ENCODE assay signal across 17 cellular contexts in genomic region chr11:36053314-36053713, GRCh38.
DNase-seq lines count a peak whose midpoint lies in the region; ATAC-seq lines count a peak whose summit lies in the region.
"Had no signal": no experiment of that assay in that cellular context is flagged by ENCODE, and none has a peak within 500 bp of the region (broad histone marks: within the 10 kb centered on the region; RNA-seq: fewer than 3 reads in every experiment).

No MANE protein-coding gene starts in this region.

- peaks cover 10 to 18% of the 10 kb centered on the region in 2 experiments for H3K4me1 ChIP-seq in trophoblast cell (ENCODE audit: control insufficient read depth in 1 of 2, insufficient read depth in 2 of 2, low read length in 2 of 2)
- H3K4me1 ChIP-seq: A549, BLaER1, HAP-1 had no signal

- H3K14ac ChIP-seq in trophoblast cell (ENCODE audit: low read length) = no peak overlapping the region

- H2BK120ac ChIP-seq in trophoblast cell (ENCODE audit: insufficient read depth, low read length, poor library complexity) = no peak overlapping the region

- no peak overlapping the region for H3K4ac ChIP-seq in trophoblast cell (ENCODE audit: low read depth, low read length)

- H2BK5ac ChIP-seq in trophoblast cell (ENCODE audit: low read depth, low read length, poor library complexity) = no peak overlapping the region

- H3K27ac ChIP-seq in trophoblast cell (ENCODE audit: low read depth, low read length) = no peak overlapping the region
- H3K27ac ChIP-seq: 22Rv1, A549, BLaER1 had no signal

- H2AK5ac ChIP-seq in trophoblast cell (ENCODE audit: low read length) = no peak overlapping the region

- peaks cover 1% of the 10 kb centered on the region for H3K79me2 ChIP-seq in trophoblast cell (ENCODE audit: control insufficient read depth, insufficient read depth, low read length, poor library complexity)

- H4K12ac ChIP-seq in trophoblast cell (ENCODE audit: low read depth, low read length) = no peak overlapping the region

- no peak overlapping the region for H4K8ac ChIP-seq in trophoblast cell (ENCODE audit: low read depth, low read length)

- H2AFZ ChIP-seq in trophoblast cell (ENCODE audit: insufficient read depth, low read length, poor library complexity) = no peak overlapping the region

- H3K9me3 ChIP-seq in trophoblast cell (ENCODE audit: insufficient read depth, low read depth, low read length) = no peaks in the 10 kb centered on the region
- H3K9me3 ChIP-seq: A549, BLaER1, HAP-1 had no signal

- H3K9ac ChIP-seq in trophoblast cell (ENCODE audit: low read length) = no peak overlapping the region
- H3K9ac ChIP-seq: BLaER1 had no signal

- H4K91ac ChIP-seq in trophoblast cell (ENCODE audit: low read depth, low read length) = peak overlapping the region; percentile 38

- peak; percentile 22 for DNase-seq in DMS 273 (lab: John Stamatoyannopoulos, UW; ENCODE audit: unreplicated experiment)
- no peak for DNase-seq in DMS 273 treated with DMSO at 0.1 percent for 48 hours (lab: John Stamatoyannopoulos, UW)
- peak; percentile 98 for DNase-seq in NCI-H2171 treated with DMSO at 0.1 percent for 48 hours (lab: John Stamatoyannopoulos, UW)
- DNase-seq in cerebellar cortex (ENCODE audit: low spot score) = peak; percentile 55
- DNase-seq in trophoblast cell = no peak
- DNase-seq: CD4-positive, alpha-beta memory T cell; DMS53; GF-D8; KBM-7 had no signal

- no peaks in the 10 kb centered on the region for H3K27me3 ChIP-seq in trophoblast cell (ENCODE audit: insufficient read depth, low read length)
- H3K27me3 ChIP-seq: BLaER1 had no signal

- no peaks in the 10 kb centered on the region for H3K36me3 ChIP-seq in trophoblast cell (ENCODE audit: control insufficient read depth in 1 of 2, insufficient read depth in 2 of 2, low read length in 2 of 2)
- H3K36me3 ChIP-seq: HAP-1 had no signal

- H2BK12ac ChIP-seq in trophoblast cell (ENCODE audit: low read length) = peak overlapping the region; percentile 56

- H3K79me1 ChIP-seq in trophoblast cell (ENCODE audit: low read length) = peaks cover 21% of the 10 kb centered on the region

- no peak for ATAC-seq in HG02798 (IDR thresholded peaks at IDR 0.05; ENCODE audit: poor library complexity, unreplicated experiment)
- ATAC-seq in GM19035 (IDR thresholded peaks at IDR 0.05; ENCODE audit: unreplicated experiment) = no peak
- no peak for ATAC-seq in HG02840 (IDR thresholded peaks at IDR 0.05; ENCODE audit: low FRiP score, unreplicated experiment)
- ATAC-seq: A549, HepG2 had no signal

- H3K23ac ChIP-seq in trophoblast cell (ENCODE audit: low read length) = no peak overlapping the region

- no peak overlapping the region for H3K4me2 ChIP-seq in trophoblast cell (ENCODE audit: low read length)
- H3K4me2 ChIP-seq: A549, BLaER1 had no signal

- no peak overlapping the region for H3K4me3 ChIP-seq in trophoblast cell (ENCODE audit: low read depth, low read length)
- H3K4me3 ChIP-seq: A549, BLaER1, HAP-1 had no signal

- H3K18ac ChIP-seq in trophoblast cell (ENCODE audit: low read length) = no peak overlapping the region

- WGBS in trophoblast cell (ENCODE audit: extremely low coverage, insufficient coverage, insufficient read length) = no CpG with 5 or more reads among the region's 5 CpGs

Comparison
In these comparisons a context has a peak if more than half of its experiments do, and no peak if none do; other contexts are left out.
1. DNase-seq: peak in DMS 273 (single experiment), NCI-H2171 treated with DMSO at 0.1 percent for 48 hours (single experiment) and cerebellar cortex (single experiment); none in DMS 273 treated with DMSO at 0.1 percent for 48 hours (single experiment) and trophoblast cell (0 of 2).